ENCODE assay signal across 20 cellular contexts in genomic region chr13:40176242-40176641, GRCh38.
DNase-seq lines count a peak whose midpoint lies in the region; ATAC-seq and TF ChIP-seq lines count a peak whose summit lies in the region.
"Had no signal": no experiment of that assay in that cellular context is flagged by ENCODE, and none has a peak within 500 bp of the region (broad histone marks: within the 10 kb centered on the region; RNA-seq: fewer than 3 reads in every experiment).

No MANE protein-coding gene starts in this region.

- H3K9me3 ChIP-seq in CD4-positive, CD25-positive, alpha-beta regulatory T cell (ENCODE audit: control insufficient read depth in 2 of 2, low read length in 2 of 2) = no peaks in the 10 kb centered on the region
- H3K9me3 ChIP-seq in hepatocyte (ENCODE audit: low read depth) = no peaks in the 10 kb centered on the region
- H3K9me3 ChIP-seq in uterus = no peaks in the 10 kb centered on the region
- H3K9me3 ChIP-seq in SK-N-SH = no peaks in the 10 kb centered on the region
- H3K9me3 ChIP-seq: A549, BLaER1 had no signal

- peaks cover 10% of the 10 kb centered on the region for H3K36me3 Mint-ChIP-seq in activated CD4-positive, alpha-beta T cell treated with anti-CD3 and anti-CD28 coated beads, Interleukin-2, amount 10 ng/mL, durations not matched to agents 7 days and 5 days (ENCODE audit: low read depth)
- H3K36me3 Mint-ChIP-seq in CD4-positive, CD25-positive, alpha-beta regulatory T cell = no peaks in the 10 kb centered on the region
- H3K36me3 Mint-ChIP-seq: CD14-positive monocyte; CD8-positive, alpha-beta T cell had no signal

- no peaks in the 10 kb centered on the region for H3K36me3 ChIP-seq in CD4-positive, CD25-positive, alpha-beta regulatory T cell (ENCODE audit: control insufficient read depth, insufficient read depth, low read length)
- H3K36me3 ChIP-seq in hepatocyte (replicated peaks; ENCODE audit: insufficient read depth, low read depth) (no peaks in the 10 kb centered on the region), uterus (no peaks in the 10 kb centered on the region), SK-N-SH (replicated peaks in 1 of 2; ENCODE audit: control insufficient read depth in 1 of 2, insufficient read depth in 2 of 2, low read length in 1 of 2) (no peaks in the 10 kb centered on the region)
- H3K36me3 ChIP-seq: BLaER1 had no signal

- POLR2A ChIA-PET in activated CD4-positive, alpha-beta T cell treated with anti-CD3 and anti-CD28 coated beads, Interleukin-2, amount 10 ng/mL, durations not matched to agents 7 days and 5 days (lab: Charles Lee) = no interaction called here
- POLR2A ChIA-PET in SK-N-SH (lab: Yijun Ruan, JAX) = no interaction called here

- H3K9me3 Mint-ChIP-seq in activated CD4-positive, alpha-beta T cell treated with anti-CD3 and anti-CD28 coated beads, Interleukin-2, amount 10 ng/mL, durations not matched to agents 7 days and 5 days = peaks cover 8% of the 10 kb centered on the region
- peaks cover 0 to 2% (median 0%) of the 10 kb centered on the region in 7 donors for H3K9me3 Mint-ChIP-seq in CD4-positive, CD25-positive, alpha-beta regulatory T cell
- H3K9me3 Mint-ChIP-seq: CD8-positive, alpha-beta T cell had no signal

- TF ChIP-seq CTCF in hepatocyte (IDR thresholded peaks at IDR 0.05; ENCODE audit: poor library complexity) (no peak), uterus (IDR thresholded peaks at IDR 0.05) (no peak), SK-N-SH (IDR thresholded peaks at IDR 0.05) (no peak)

- no peak for DNase-seq in activated CD4-positive, alpha-beta T cell treated with anti-CD3 and anti-CD28 coated beads, Interleukin-2, amount 10 ng/mL, durations not matched to agents 7 days and 5 days
- no peak for DNase-seq in activated CD4-positive, alpha-beta T cell treated with anti-CD3 and anti-CD28 coated beads for 1 hour
- DNase-seq in CD4-positive, CD25-positive, alpha-beta regulatory T cell = no peak
- no peak for DNase-seq in hepatocyte (ENCODE audit: low spot score)
- DNase-seq in uterus = no peak
- DNase-seq in SK-N-SH = no peak
- DNase-seq: Calu3; CD8-positive, alpha-beta T cell; DMS79 treated with DMSO at 0.1 percent for 48 hours; GF-D8; GOT3; H7; HFFc6; IMR-90 had no signal

- CTCF ChIA-PET in activated CD4-positive, alpha-beta T cell treated with anti-CD3 and anti-CD28 coated beads, Interleukin-2, amount 10 ng/mL, durations not matched to agents 7 days and 5 days (lab: Charles Lee) = interaction anchor here (0.6 to 2.8 kb wide), 4 partner anchors 9 to 28 kb away, joined by 3 to 10 read pairs (median 5); no protein-coding TSS in a partner anchor
- CTCF ChIA-PET in SK-N-SH (lab: Yijun Ruan, JAX) = no interaction called here

- WGBS in hepatocyte (ENCODE audit: low lambda C conversion rate, missing lambda C conversion rate) = 97% methylated on average over 7 of the region's 7 CpGs
- WGBS in SK-N-SH (ENCODE audit: low lambda C conversion rate) = 87% methylated on average over 7 of the region's 7 CpGs

- H3K79me2 ChIP-seq in hepatocyte (no peaks in the 10 kb centered on the region), SK-N-SH (ENCODE audit: insufficient read depth) (no peaks in the 10 kb centered on the region)

- H3K27me3 ChIP-seq in CD4-positive, CD25-positive, alpha-beta regulatory T cell (ENCODE audit: control insufficient read depth, insufficient read depth, low read length) = no peaks in the 10 kb centered on the region
- H3K27me3 ChIP-seq in hepatocyte (peaks cover 5% of the 10 kb centered on the region), uterus (no peaks in the 10 kb centered on the region), SK-N-SH (ENCODE audit: insufficient read depth) (no peaks in the 10 kb centered on the region)
- H3K27me3 ChIP-seq: BLaER1 had no signal

- H3K4me2 ChIP-seq in hepatocyte (no peak overlapping the region), SK-N-SH (no peak overlapping the region)
- H3K4me2 ChIP-seq: A549, BLaER1 had no signal

- H3K27me3 Mint-ChIP-seq in activated CD4-positive, alpha-beta T cell treated with anti-CD3 and anti-CD28 coated beads, Interleukin-2, amount 10 ng/mL, durations not matched to agents 7 days and 5 days = no peaks in the 10 kb centered on the region
- no peaks in the 10 kb centered on the region for H3K27me3 Mint-ChIP-seq in CD4-positive, CD25-positive, alpha-beta regulatory T cell

- no peaks in the 10 kb centered on the region for H4K20me1 ChIP-seq in hepatocyte (ENCODE audit: insufficient read depth, poor library complexity, severe bottlenecking)
- no peaks in the 10 kb centered on the region for H4K20me1 ChIP-seq in SK-N-SH (ENCODE audit: insufficient read depth)
- H4K20me1 ChIP-seq: BLaER1 had no signal

- no peak overlapping the region for H3K27ac ChIP-seq in CD4-positive, CD25-positive, alpha-beta regulatory T cell (ENCODE audit: insufficient read depth, low read length, poor library complexity, severe bottlenecking)
- H3K27ac ChIP-seq in hepatocyte = peak overlapping the region; percentile 8
- H3K27ac ChIP-seq in uterus = peak overlapping the region; percentile 46 to 67
- no peak overlapping the region for H3K27ac ChIP-seq in SK-N-SH (ENCODE audit: low read depth in 2 of 2, low read length in 1 of 2)
- H3K27ac ChIP-seq: 22Rv1, A549, BLaER1 had no signal

- H2AFZ ChIP-seq in hepatocyte = no peak overlapping the region
- H2AFZ ChIP-seq in SK-N-SH (ENCODE audit: low read depth) = no peak overlapping the region

- no peaks in the 10 kb centered on the region for H3F3A ChIP-seq in SK-N-SH (replicated peaks; ENCODE audit: insufficient read depth)

- H3K9ac ChIP-seq in SK-N-SH = no peak overlapping the region
- H3K9ac ChIP-seq: BLaER1 had no signal

- no peak for TF ChIP-seq EP300 in SK-N-SH (IDR thresholded peaks at IDR 0.05; ENCODE audit: borderline replicate concordance in 1 of 2, low read depth in 1 of 2, low read length in 1 of 2)

- H3K4me1 ChIP-seq in CD4-positive, CD25-positive, alpha-beta regulatory T cell (ENCODE audit: control insufficient read depth, insufficient read depth, low read length, poor library complexity, severe bottlenecking) = no peaks in the 10 kb centered on the region
- H3K4me1 ChIP-seq in hepatocyte (ENCODE audit: insufficient read depth) = peaks cover 8% of the 10 kb centered on the region
- H3K4me1 ChIP-seq in uterus = peaks cover 0 to 7% of the 10 kb centered on the region in 2 donors
- peaks cover 0 to 8% of the 10 kb centered on the region in 2 experiments; a peak in 1 of 4 replicates for H3K4me1 ChIP-seq in SK-N-SH (ENCODE audit: control insufficient read depth in 1 of 2, insufficient read depth in 2 of 2, low read depth in 1 of 2, low read length in 1 of 2)
- H3K4me1 ChIP-seq: BLaER1 had no signal

- peak overlapping the region; percentile 27 for H3K27ac Mint-ChIP-seq in activated CD4-positive, alpha-beta T cell treated with anti-CD3 and anti-CD28 coated beads, Interleukin-2, amount 10 ng/mL, durations not matched to agents 7 days and 5 days
- peak overlapping the region in 2 of 3 donors; percentile 18 to 53 for H3K27ac Mint-ChIP-seq in CD4-positive, CD25-positive, alpha-beta regulatory T cell
- H3K27ac Mint-ChIP-seq: CD14-positive monocyte; CD8-positive, alpha-beta T cell; HFFc6 had no signal

- intact Hi-C loops in uterus (cut with DNase I; ENCODE audit: low total_unique reads) = no loop called here

- H3K4me3 Mint-ChIP-seq in activated CD4-positive, alpha-beta T cell treated with anti-CD3 and anti-CD28 coated beads, Interleukin-2, amount 10 ng/mL, durations not matched to agents 7 days and 5 days = no peak overlapping the region
- no peak overlapping the region for H3K4me3 Mint-ChIP-seq in CD4-positive, CD25-positive, alpha-beta regulatory T cell
- H3K4me3 Mint-ChIP-seq: CD14-positive monocyte; CD8-positive, alpha-beta T cell; HFFc6 had no signal

- TF ChIP-seq POLR2A in uterus (IDR thresholded peaks at IDR 0.05) = no peak

- peaks cover 45% of the 10 kb centered on the region for H3K4me1 Mint-ChIP-seq in activated CD4-positive, alpha-beta T cell treated with anti-CD3 and anti-CD28 coated beads, Interleukin-2, amount 10 ng/mL, durations not matched to agents 7 days and 5 days
- peaks cover 6 to 33% (median 22%) of the 10 kb centered on the region in 4 donors for H3K4me1 Mint-ChIP-seq in CD4-positive, CD25-positive, alpha-beta regulatory T cell
- H3K4me1 Mint-ChIP-seq: CD14-positive monocyte had no signal

- no peak for TF ChIP-seq RAD21 in SK-N-SH (IDR thresholded peaks at IDR 0.05; ENCODE audit: low read length)

- no peak for ATAC-seq in CD4-positive, CD25-positive, alpha-beta regulatory T cell (ENCODE audit: low read depth in 2 of 2)
- no peak for ATAC-seq in HG03565 (IDR thresholded peaks at IDR 0.05; ENCODE audit: unreplicated experiment)
- ATAC-seq: A549; CD8-positive, alpha-beta T cell; HCT116 had no signal

- H3K9me2 ChIP-seq in hepatocyte (replicated peaks; ENCODE audit: insufficient read depth) = no peaks in the 10 kb centered on the region
- H3K9me2 ChIP-seq in SK-N-SH = no peaks in the 10 kb centered on the region

- H3K4me3 ChIP-seq in CD4-positive, CD25-positive, alpha-beta regulatory T cell (ENCODE audit: low read depth, low read length) = no peak overlapping the region
- H3K4me3 ChIP-seq in hepatocyte (no peak overlapping the region), uterus (no peak overlapping the region), SK-N-SH (ENCODE audit: low read depth in 2 of 2, low read length in 1 of 2) (no peak overlapping the region)
- H3K4me3 ChIP-seq: A549, BLaER1 had no signal

TF ChIP-seq in SK-N-SH, 30 proteins besides CTCF, POLR2A, EP300 and RAD21 (continues in another document):
- TF ChIP-seq ZBTB33 (IDR thresholded peaks at IDR 0.05; ENCODE audit: borderline replicate concordance, low read depth) (no peak), NFIC (IDR thresholded peaks at IDR 0.05; ENCODE audit: borderline replicate concordance) (no peak), FOXJ3 (CRISPR knock-in tag; IDR thresholded peaks at IDR 0.05) (no peak), MAX (IDR thresholded peaks at IDR 0.05; ENCODE audit: low read depth) (no peak), NRF1 (IDR thresholded peaks at IDR 0.05; ENCODE audit: low read depth, low read length) (no peak)

Comparison
In these comparisons a context has a peak if more than half of its experiments do, and no peak if none do; other contexts are left out.
1. H3K27ac ChIP-seq: peak in hepatocyte (single experiment) and uterus (2 of 2); none in CD4-positive, CD25-positive, alpha-beta regulatory T cell (single experiment) and SK-N-SH (0 of 2).